In the genomic region with DNA sequence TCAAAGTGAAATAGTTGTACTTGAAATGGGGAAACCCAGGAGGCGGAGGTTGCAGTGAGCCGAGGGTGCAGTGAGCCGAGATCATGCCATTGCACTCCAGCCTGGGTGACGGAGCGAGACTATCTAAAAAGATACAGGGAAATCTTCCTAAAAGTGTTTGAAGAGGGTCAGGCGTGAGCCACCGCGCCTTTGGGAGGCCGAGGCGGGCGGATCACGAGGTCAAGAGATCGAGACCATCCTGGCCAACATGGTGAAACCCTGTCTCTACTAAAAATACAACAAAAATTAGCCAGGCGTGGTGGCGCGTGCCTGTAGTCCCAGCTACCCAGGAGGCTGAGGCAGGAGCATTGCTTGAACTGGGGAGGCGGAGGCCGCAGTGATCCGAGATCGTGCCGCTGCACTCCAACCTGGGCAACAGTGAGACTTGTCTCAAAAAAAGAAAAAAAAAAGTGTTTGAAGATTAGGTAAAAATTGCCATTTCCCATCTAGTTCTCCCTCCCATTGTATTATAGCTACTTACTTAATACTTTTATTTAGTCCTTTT, we compare ENCODE assay signal across 11 cellular contexts. TPM values are rescaled to one million over a fixed set of nuclear protein-coding genes. Genes with fewer than 3 reads are reported as not detected.
DNase-seq lines count a peak whose midpoint lies in the region; ATAC-seq, FAIRE-seq and TF ChIP-seq lines count a peak whose summit lies in the region.
"Not testable (repeated sequence)": the region's sequence is repeated elsewhere in the genome, so short reads cannot be mapped to it uniquely, and the experiment has no call there.
"Had no signal": no experiment of that assay in that cellular context is flagged by ENCODE, and none has a peak within 500 bp of the region (broad histone marks: within the 10 kb centered on the region; RNA-seq: fewer than 3 reads in every experiment).

No MANE protein-coding gene starts in this region.

- TF ChIP-seq RAD21 in HepG2 (CRISPR knock-in tag; IDR thresholded peaks at IDR 0.05), result not testable (repeated sequence)

- not testable (repeated sequence) for TF ChIP-seq POLR2A in HepG2 (IDR thresholded peaks at IDR 0.05; ENCODE audit: insufficient read depth in 1 of 2, low read depth in 2 of 2, low read length in 2 of 2)

- H3K27me3 ChIP-seq in Caco-2 (replicated peaks; ENCODE audit: control insufficient read depth, insufficient read depth, low read length); GM23338 (ENCODE audit: insufficient read depth); HUES64 (ENCODE audit: insufficient read depth, low read length); HepG2 (ENCODE audit: control insufficient read depth in 1 of 2, insufficient read depth in 2 of 2, low read length in 2 of 2); neural progenitor cell: not testable (repeated sequence)
- H3K27me3 ChIP-seq in astrocyte (ENCODE audit: insufficient read depth, low read length), result peaks cover 51% of the 10 kb centered on the region

- H3K9me3 Mint-ChIP-seq in Caco-2 (ENCODE audit: unreplicated experiment); astrocyte (ENCODE audit: unreplicated experiment); neural progenitor cell: not testable (repeated sequence)
- H3K9me3 Mint-ChIP-seq in GM23338, result peaks cover 18% of the 10 kb centered on the region
- H3K9me3 Mint-ChIP-seq in glutamatergic neuron (ENCODE audit: unreplicated experiment), result peaks cover 29% of the 10 kb centered on the region

- H3K27ac ChIP-seq in GM23338 (ENCODE audit: low read depth) (peak overlapping the region; percentile 28; the same call in 1 of the 2 replicates), HepG2 (ENCODE audit: extremely low read length, insufficient read depth, low read length) (peak overlapping the region; percentile 99)
- H3K27ac ChIP-seq in HUES64 (ENCODE audit: low read depth, low read length); astrocyte (ENCODE audit: low read depth, low read length); neural progenitor cell: not testable (repeated sequence)

- not testable (repeated sequence) for TF ChIP-seq EP300 in HepG2 (IDR thresholded peaks at IDR 0.05; ENCODE audit: low read depth in 2 of 2, low read length in 2 of 2); HepG2 (CRISPR knock-in tag; IDR thresholded peaks at IDR 0.05; ENCODE audit: borderline replicate concordance)

- H3K36me3 Mint-ChIP-seq in Caco-2 (ENCODE audit: insufficient read depth, unreplicated experiment) (peaks cover 75% of the 10 kb centered on the region), GM23338 (ENCODE audit: low read depth) (peaks cover 92% of the 10 kb centered on the region), neural progenitor cell (peaks cover 25% of the 10 kb centered on the region)
- H3K36me3 Mint-ChIP-seq in astrocyte (ENCODE audit: low read depth, unreplicated experiment); glutamatergic neuron (ENCODE audit: unreplicated experiment): not testable (repeated sequence)

- ATAC-seq in GM23338, HepG2: not testable (repeated sequence)

- not testable (repeated sequence) for DNase-seq in Caco-2; astrocyte (ENCODE audit: low read depth); glutamatergic neuron; HepG2 (ENCODE audit: low spot score); neural progenitor cell (ENCODE audit: low spot score)
- DNase-seq in GM23338 (ENCODE audit: low spot score), result peak; percentile 2

- H3K27ac Mint-ChIP-seq in Caco-2 (ENCODE audit: unreplicated experiment) (peak overlapping the region; percentile 10), GM23338 (peak overlapping the region; percentile 84), astrocyte (ENCODE audit: unreplicated experiment) (peak overlapping the region; percentile 55), neural progenitor cell (peak overlapping the region; percentile 79)
- not testable (repeated sequence) for H3K27ac Mint-ChIP-seq in glutamatergic neuron (ENCODE audit: unreplicated experiment)

- H3K4me2 ChIP-seq in GM23338 (peak overlapping the region; percentile 89), HepG2 (ENCODE audit: low read depth, low read length) (peak overlapping the region; percentile 99), neural progenitor cell (peak overlapping the region; percentile 99)
- not testable (repeated sequence) for H3K4me2 ChIP-seq in astrocyte (ENCODE audit: low read length)

- H3F3A ChIP-seq in GM23338 (replicated peaks; ENCODE audit: low read depth) (peaks cover 32% of the 10 kb centered on the region), neural progenitor cell (ENCODE audit: low read depth) (peaks cover 57% of the 10 kb centered on the region)

- CTCF ChIA-PET in Caco-2 (lab: Charles Lee); HepG2 (lab: Yijun Ruan, JAX; ENCODE audit: low intra/inter-chr PET ratio, low total read pairs): not testable (repeated sequence)

- not testable (repeated sequence) for H3K9me3 ChIP-seq in Caco-2; HUES64 (ENCODE audit: insufficient read depth, low read depth, low read length); HepG2 (ENCODE audit: low read length); neural progenitor cell (ENCODE audit: low read depth)
- H3K9me3 ChIP-seq in astrocyte (ENCODE audit: insufficient read depth, low read depth, low read length), result peaks cover 15% of the 10 kb centered on the region

- H2AFZ ChIP-seq in GM23338; astrocyte (ENCODE audit: low read depth, low read length); HepG2 (ENCODE audit: low read length); neural progenitor cell (replicated peaks): not testable (repeated sequence)

- not testable (repeated sequence) for H3K9ac ChIP-seq in HUES64 (ENCODE audit: low read depth, low read length); astrocyte (ENCODE audit: low read length); neural progenitor cell
- H3K9ac ChIP-seq in HepG2 (ENCODE audit: insufficient read depth, low read depth, low read length), result peak overlapping the region; percentile 95

- POLR2A ChIA-PET in Caco-2 (lab: Charles Lee), result not testable (repeated sequence)
- POLR2A ChIA-PET in HepG2 (lab: Yijun Ruan, JAX), result interaction anchor here (1.4 kb wide), 1 partner anchor 14 kb away, joined by 4 read pairs; no protein-coding TSS in a partner anchor

- BruUV-seq in Caco-2 (replicated peaks; lab: Mats Ljungman, UMichigan); HepG2 (replicated peaks; lab: Mats Ljungman, UMichigan): not testable (repeated sequence)

- H3K79me2 ChIP-seq in GM23338 (replicated peaks; ENCODE audit: insufficient read depth), result peaks cover 100% of the 10 kb centered on the region
- H3K79me2 ChIP-seq in astrocyte (ENCODE audit: insufficient read depth, low read length), result not testable (repeated sequence)
- peaks cover 100% of the 10 kb centered on the region for H3K79me2 ChIP-seq in HepG2 (ENCODE audit: insufficient read depth, low read length)
- H3K79me2 ChIP-seq in neural progenitor cell (ENCODE audit: low read depth), result peaks cover 100% of the 10 kb centered on the region

- not testable (repeated sequence) for H3K9me2 ChIP-seq in GM23338 (ENCODE audit: insufficient read depth)

- TF ChIP-seq CTCF in Caco-2 (IDR thresholded peaks at IDR 0.05; ENCODE audit: insufficient read depth in 1 of 2, low read depth in 1 of 2, low read length in 1 of 2, severe bottlenecking in 1 of 2, unreplicated experiment in 1 of 2); GM23338 (conservative IDR thresholded peaks at IDR 0.05; ENCODE audit: low read depth in 2 of 2); astrocyte (IDR thresholded peaks at IDR 0.05; ENCODE audit: insufficient read depth, low read depth, low read length); glutamatergic neuron (IDR thresholded peaks at IDR 0.05; ENCODE audit: partially characterized antibody, unreplicated experiment); HepG2 (CRISPR knock-in tag; IDR thresholded peaks at IDR 0.05); neural progenitor cell (IDR thresholded peaks at IDR 0.05): not testable (repeated sequence)

- not testable (repeated sequence) for FAIRE-seq in astrocyte (lab: Jason Lieb, UNC); HepG2 (lab: Jason Lieb, UNC)

- intact Hi-C loops in Caco-2 (cut with micrococcal nuclease; ENCODE audit: unreplicated experiment), result loop anchor here (1.0 to 5.0 kb wide), 2 partner anchors 34 to 67 kb away; no protein-coding TSS in a partner anchor
- intact Hi-C loops in HepG2 (cut with micrococcal nuclease; ENCODE audit: unreplicated experiment), result loop anchor here (2.0 kb wide), 1 partner anchor 17 kb away; no protein-coding TSS in a partner anchor

- H4K20me1 ChIP-seq in GM23338 (replicated peaks; ENCODE audit: insufficient read depth) (peaks cover 88% of the 10 kb centered on the region), HepG2 (ENCODE audit: insufficient read depth, low read length) (peaks cover 100% of the 10 kb centered on the region), neural progenitor cell (ENCODE audit: low read depth) (peaks cover 100% of the 10 kb centered on the region)
- not testable (repeated sequence) for H4K20me1 ChIP-seq in astrocyte (ENCODE audit: insufficient read depth, low read length)

- not testable (repeated sequence) for H3K36me3 ChIP-seq in Caco-2 (ENCODE audit: control insufficient read depth, insufficient read depth, low read length); astrocyte (ENCODE audit: insufficient read depth, low read length); neural progenitor cell
- peaks cover 26% of the 10 kb centered on the region for H3K36me3 ChIP-seq in GM23338 (ENCODE audit: insufficient read depth)
- peaks cover 60% of the 10 kb centered on the region for H3K36me3 ChIP-seq in HUES64 (ENCODE audit: insufficient read depth, low read length)
- peaks cover 11 to 28% of the 10 kb centered on the region in 2 experiments for H3K36me3 ChIP-seq in HepG2 (replicated peaks in 1 of 2; ENCODE audit: control insufficient read depth in 1 of 2, insufficient read depth in 2 of 2, low read length in 2 of 2)

- in situ Hi-C loops in HepG2 (cut with HindIII; ENCODE audit: extremely low pct_ligation_motif_present, low pct_unique_long_range_greater_than_20kb), result loop anchor here (10.0 kb wide), 1 partner anchor 61 kb away; no protein-coding TSS in a partner anchor

- WGBS in HUES64, result 86% methylated on average over 21 of the region's 21 CpGs
- 5% methylated on average over 21 of the region's 21 CpGs for WGBS in HepG2 (ENCODE audit: low lambda C conversion rate)

- H3K4me1 ChIP-seq in Caco-2, result peaks cover 62% of the 10 kb centered on the region
- peaks cover 67% of the 10 kb centered on the region for H3K4me1 ChIP-seq in GM23338 (ENCODE audit: insufficient read depth)
- peaks cover 59% of the 10 kb centered on the region for H3K4me1 ChIP-seq in HUES64 (ENCODE audit: insufficient read depth, low read length)
- H3K4me1 ChIP-seq in astrocyte (ENCODE audit: insufficient read depth, low read length), result not testable (repeated sequence)
- H3K4me1 ChIP-seq in HepG2 (ENCODE audit: insufficient read depth, low read length), result peaks cover 59% of the 10 kb centered on the region
- peaks cover 64% of the 10 kb centered on the region for H3K4me1 ChIP-seq in neural progenitor cell

- not testable (repeated sequence) for H3K27me3 Mint-ChIP-seq in Caco-2 (ENCODE audit: insufficient read depth, unreplicated experiment); astrocyte (ENCODE audit: low read depth, unreplicated experiment); neural progenitor cell (ENCODE audit: insufficient read depth, low read depth)
- H3K27me3 Mint-ChIP-seq in GM23338 (ENCODE audit: insufficient read depth, low read depth, poor library complexity) (peaks cover 46% of the 10 kb centered on the region), glutamatergic neuron (ENCODE audit: unreplicated experiment) (peaks cover 20% of the 10 kb centered on the region)

- H3K4me1 Mint-ChIP-seq in Caco-2 (ENCODE audit: low read depth, unreplicated experiment) (peaks cover 30% of the 10 kb centered on the region), GM23338 (peaks cover 59% of the 10 kb centered on the region), astrocyte (ENCODE audit: low read depth, unreplicated experiment) (peaks cover 19% of the 10 kb centered on the region), glutamatergic neuron (ENCODE audit: low read depth, unreplicated experiment) (peaks cover 32% of the 10 kb centered on the region), neural progenitor cell (peaks cover 63% of the 10 kb centered on the region)

- H3K4me3 Mint-ChIP-seq in Caco-2 (ENCODE audit: unreplicated experiment); astrocyte (ENCODE audit: unreplicated experiment): not testable (repeated sequence)
- H3K4me3 Mint-ChIP-seq in GM23338, result peak overlapping the region; percentile 99
- H3K4me3 Mint-ChIP-seq in glutamatergic neuron (ENCODE audit: unreplicated experiment), result peak overlapping the region; percentile 99
- peak overlapping the region; percentile 70 for H3K4me3 Mint-ChIP-seq in neural progenitor cell

- not testable (repeated sequence) for H3K4me3 ChIP-seq in Caco-2 (ENCODE audit: low read depth, low read length); astrocyte (ENCODE audit: insufficient read depth, low read depth, low read length); neural progenitor cell
- peak overlapping the region; percentile 100 for H3K4me3 ChIP-seq in GM23338
- H3K4me3 ChIP-seq in HUES64 (ENCODE audit: low read length), result peak overlapping the region; percentile 99
- peak overlapping the region; percentile 92 to 98 (median 94) for H3K4me3 ChIP-seq in HepG2 (replicated peaks in 1 of 3; ENCODE audit: insufficient read depth in 1 of 3, low read depth in 2 of 3, low read length in 3 of 3)

RNA-seq across cellular contexts. Expression of a gene that starts 5.9 kb away (rescaled TPM):
- total RNA-seq in Caco-2 (2022) (67.5 and 68.4 TPM in 2 replicates), astrocyte (10.9 and 17.2 TPM in 2 replicates), glutamatergic neuron (ENCODE audit: unreplicated experiment) (117 TPM), HepG2 (2016; rRNA removed; fragmentation: Illumina TruSeq; extraction: Trizol) (76.9 and 111 TPM in 2 replicates), neural progenitor cell (ENCODE audit: low replicate concordance) (106 and 107 TPM in 2 replicates)
- total RNA-seq in GM23338 (2014; rRNA removed; shearing (Covaris generic)), result 318 and 346 TPM in 2 replicates
- polyA plus RNA-seq in GM23338 (2016; fragmentation: Nextera tagmentation; extraction: Ambion mirVana) (71.2 and 71.5 TPM in 2 replicates), HepG2 (2011; rRNA removed) (21.1 and 21.7 TPM in 2 replicates)
- 82.8 TPM for polyA plus RNA-seq in HUES64 (2013, experiment 1 of 2)
- 81.5 TPM for polyA plus RNA-seq in HUES64 (2013, experiment 2 of 2)
- 5.5 and 6.3 TPM in 2 replicates for total RNA-seq in HepG2 (2016; cell fraction: cytosol; rRNA removed; fragmentation: Illumina TruSeq; extraction: Trizol; ENCODE audit: low read depth)
- 75.8 and 102 TPM in 2 replicates for total RNA-seq in HepG2 (2016; cell fraction: insoluble cytoplasmic fraction; rRNA removed; fragmentation: Illumina TruSeq; extraction: Trizol)
- 29.5 and 33.3 TPM in 2 replicates for total RNA-seq in HepG2 (2016; cell fraction: membrane; rRNA removed; fragmentation: Illumina TruSeq; extraction: Trizol)
- 91.5 and 98.1 TPM in 2 replicates for total RNA-seq in HepG2 (2016; cell fraction: nucleus; rRNA removed; fragmentation: Illumina TruSeq; extraction: Trizol)
- polyA plus RNA-seq in HepG2 (2011; cell fraction: cytosol; rRNA removed), result 16.3 and 17.3 TPM in 2 replicates
- polyA plus RNA-seq in HepG2 (2011; cell fraction: nucleus; rRNA removed), result 25.8 and 29.4 TPM in 2 replicates
- polyA plus RNA-seq in HepG2 (2012), result 24.9 and 35.6 TPM in 2 replicates
- 1.8 and 1.9 TPM in 2 replicates for polyA plus RNA-seq in HepG2 (2016; cell fraction: cytosol; fragmentation: Illumina TruSeq; extraction: Trizol; ENCODE audit: low read depth)
- 67.3 and 72.5 TPM in 2 replicates for polyA plus RNA-seq in HepG2 (2016; cell fraction: insoluble cytoplasmic fraction; fragmentation: Illumina TruSeq; extraction: Trizol; ENCODE audit: low read depth)
- polyA plus RNA-seq in HepG2 (2016; cell fraction: membrane; fragmentation: Illumina TruSeq; extraction: Trizol; ENCODE audit: low read depth), result 7.2 and 8.7 TPM in 2 replicates
- polyA plus RNA-seq in HepG2 (2016; cell fraction: nucleus; fragmentation: Illumina TruSeq; extraction: Trizol; ENCODE audit: insufficient read depth, low read depth), result 86.2 and 92.8 TPM in 2 replicates
- 0.07 and 138 TPM in 2 replicates for polyA minus RNA-seq in HepG2 (2011; rRNA and poly(A)+ RNA removed; ENCODE audit: low replicate concordance)
- 80.8 and 84.9 TPM in 2 replicates for polyA minus RNA-seq in HepG2 (2011; cell fraction: cytosol; rRNA and poly(A)+ RNA removed)
- polyA minus RNA-seq in HepG2 (2011; cell fraction: nucleus; rRNA and poly(A)+ RNA removed), result 96.2 and 97.6 TPM in 2 replicates
- total RNA-seq: Daoy, HFFc6, HT1080 had no signal
- polyA plus RNA-seq: BJ had no signal
